5 cellular contexts compared by ENCODE assay signal in genomic region chr3:151850065-151850464, GRCh38. TPM values are rescaled to one million over a fixed set of nuclear protein-coding genes. Genes with fewer than 3 reads are reported as not detected.
"Had no signal": no experiment of that assay in that cellular context is flagged by ENCODE, and none has a peak within 500 bp of the region (broad histone marks: within the 10 kb centered on the region; RNA-seq: fewer than 3 reads in every experiment).

No MANE protein-coding gene starts in this region.

RNA-seq across cellular contexts. Expression of gene AADAC, which starts 36.1 kb away (rescaled TPM):
- total RNA-seq: temporal lobe, thoracic aorta, thyroid gland, tibial nerve, ureter had no signal
